ENCODE assay signal across 21 cellular contexts in the genomic region with DNA sequence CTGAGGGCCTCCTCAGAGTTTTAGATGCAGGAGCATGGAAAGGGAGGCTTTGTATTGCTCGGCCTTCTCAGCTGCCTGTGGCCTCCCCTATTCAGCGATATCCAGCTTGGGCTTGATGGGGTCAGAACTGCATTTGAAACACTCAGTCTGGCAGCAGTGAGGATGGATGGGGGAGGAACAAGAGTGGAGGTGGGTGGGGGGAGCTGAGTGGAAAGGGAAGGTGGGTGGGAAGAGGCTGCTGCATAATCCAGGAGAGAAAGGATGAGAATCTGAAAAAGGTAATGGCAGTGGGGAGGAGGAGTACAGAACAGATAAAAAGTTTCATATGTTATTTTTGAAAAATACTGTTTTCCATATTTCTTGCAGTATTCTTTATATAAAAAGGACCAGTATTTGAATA.
"Had no signal": no experiment of that assay in that cellular context is flagged by ENCODE, and none has a peak within 500 bp of the region (broad histone marks: within the 10 kb centered on the region; RNA-seq: fewer than 3 reads in every experiment).

No MANE protein-coding gene starts in this region.

- H3K4me3 ChIP-seq: dorsolateral prefrontal cortex, lung, mucosa of descending colon, pancreas, right atrium auricular region, smooth muscle cell, suprapubic skin, transverse colon, upper lobe of right lung, uterus had no signal

- H3K4me2 ChIP-seq: smooth muscle cell had no signal

- H3K36me3 ChIP-seq: pancreas, right atrium auricular region, suprapubic skin, transverse colon, upper lobe of right lung, uterus had no signal

- DNase-seq: dorsolateral prefrontal cortex; effector CD4-positive, alpha-beta T cell; mucosa of descending colon; naive B cell; occipital lobe; pancreas; stimulated activated CD4-positive, alpha-beta T cell treated with anti-CD3 and anti-CD28 coated beads, Interleukin-12 subunit alpha, Interleukin-12 subunit beta, amount 100 ng/mL, for 4 hours; stimulated activated CD4-positive, alpha-beta T cell treated with anti-CD3 and anti-CD28 coated beads, Interleukin-1b, Interleukin-23, amount 100 ng/mL, for 48 hours; stimulated activated CD4-positive, alpha-beta T cell treated with anti-CD3 and anti-CD28 coated beads, Interleukin-4, amount 100 ng/mL, for 1 hour; stimulated activated CD8-positive, alpha-beta memory T cell treated with anti-CD3 and anti-CD28 coated beads, Interleukin-4, amount 100 ng/mL, for 48 hours; stimulated activated naive CD4-positive, alpha-beta T cell; stimulated activated naive CD8-positive, alpha-beta T cell treated with anti-CD3 and anti-CD28 coated beads, Interleukin-15, amount 100 ng/mL, for 72 hours; transverse colon; upper lobe of right lung; uterus had no signal

- H3K27me3 ChIP-seq: dorsolateral prefrontal cortex, pancreas, right atrium auricular region, suprapubic skin, transverse colon, upper lobe of right lung, uterus had no signal

- ATAC-seq: mucosa of descending colon; natural killer cell treated with Interleukin-12 subunit alpha and Interleukin-12 subunit beta and Interleukin-15 and Interleukin-18, amount 100 ng/mL, for 72 hours; pancreas; sciatic nerve; stimulated activated naive CD8-positive, alpha-beta T cell treated with anti-CD3 and anti-CD28 coated beads, Interleukin-15, amount 100 ng/mL, for 72 hours; upper lobe of right lung had no signal

- H3K9me3 ChIP-seq: mucosa of descending colon, pancreas, right atrium auricular region, suprapubic skin, transverse colon, upper lobe of right lung, uterus had no signal

- H3K27ac ChIP-seq: dorsolateral prefrontal cortex, pancreas, right atrium auricular region, suprapubic skin, transverse colon, upper lobe of right lung, uterus had no signal

- H3K4me1 ChIP-seq: pancreas, right atrium auricular region, suprapubic skin, transverse colon, upper lobe of right lung, uterus had no signal
